8 cellular contexts compared by ENCODE assay signal in the genomic region with DNA sequence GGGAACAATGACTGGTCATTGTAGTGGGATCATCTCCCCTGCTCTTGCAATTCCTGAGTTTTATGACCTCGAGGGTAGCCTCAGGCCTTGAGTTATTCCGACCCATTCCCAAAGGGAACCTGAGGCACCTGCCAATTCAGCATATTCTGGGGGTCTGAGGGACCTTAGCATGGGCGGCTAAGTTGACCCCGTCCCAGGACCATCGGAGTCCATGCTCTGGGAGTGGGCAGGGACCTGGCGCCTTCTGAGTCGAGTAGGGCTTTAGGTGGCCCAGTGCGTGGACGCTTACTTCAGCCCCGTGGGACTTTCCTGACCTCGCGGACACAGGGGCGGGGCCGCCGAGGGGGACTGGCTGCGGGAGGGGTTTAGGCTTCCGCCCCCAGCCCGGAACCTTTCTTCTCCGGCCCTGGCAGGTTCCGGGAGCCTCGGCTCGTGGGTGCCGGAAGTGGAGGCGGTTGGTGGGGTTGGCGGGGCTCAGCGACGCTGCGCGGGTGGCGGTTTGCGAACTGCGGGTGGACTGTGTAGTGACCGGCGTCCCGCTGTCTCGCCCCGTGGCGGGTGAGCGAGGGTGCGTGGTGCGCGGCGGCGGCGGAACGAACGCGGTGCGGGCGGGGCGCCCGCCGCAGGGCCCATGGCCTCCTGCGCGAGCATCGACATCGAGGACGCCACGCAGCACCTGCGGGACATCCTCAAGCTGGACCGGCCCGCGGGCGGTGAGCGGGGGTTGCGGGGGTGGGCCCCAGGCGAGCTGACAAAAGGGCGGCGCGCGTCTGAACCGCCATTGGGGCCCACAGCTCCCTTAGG. TPM values are rescaled to one million over a fixed set of nuclear protein-coding genes. Genes with fewer than 3 reads are reported as not detected.
DNase-seq lines count a peak whose midpoint lies in the region; ATAC-seq and TF ChIP-seq lines count a peak whose summit lies in the region.

A gene with protein sequence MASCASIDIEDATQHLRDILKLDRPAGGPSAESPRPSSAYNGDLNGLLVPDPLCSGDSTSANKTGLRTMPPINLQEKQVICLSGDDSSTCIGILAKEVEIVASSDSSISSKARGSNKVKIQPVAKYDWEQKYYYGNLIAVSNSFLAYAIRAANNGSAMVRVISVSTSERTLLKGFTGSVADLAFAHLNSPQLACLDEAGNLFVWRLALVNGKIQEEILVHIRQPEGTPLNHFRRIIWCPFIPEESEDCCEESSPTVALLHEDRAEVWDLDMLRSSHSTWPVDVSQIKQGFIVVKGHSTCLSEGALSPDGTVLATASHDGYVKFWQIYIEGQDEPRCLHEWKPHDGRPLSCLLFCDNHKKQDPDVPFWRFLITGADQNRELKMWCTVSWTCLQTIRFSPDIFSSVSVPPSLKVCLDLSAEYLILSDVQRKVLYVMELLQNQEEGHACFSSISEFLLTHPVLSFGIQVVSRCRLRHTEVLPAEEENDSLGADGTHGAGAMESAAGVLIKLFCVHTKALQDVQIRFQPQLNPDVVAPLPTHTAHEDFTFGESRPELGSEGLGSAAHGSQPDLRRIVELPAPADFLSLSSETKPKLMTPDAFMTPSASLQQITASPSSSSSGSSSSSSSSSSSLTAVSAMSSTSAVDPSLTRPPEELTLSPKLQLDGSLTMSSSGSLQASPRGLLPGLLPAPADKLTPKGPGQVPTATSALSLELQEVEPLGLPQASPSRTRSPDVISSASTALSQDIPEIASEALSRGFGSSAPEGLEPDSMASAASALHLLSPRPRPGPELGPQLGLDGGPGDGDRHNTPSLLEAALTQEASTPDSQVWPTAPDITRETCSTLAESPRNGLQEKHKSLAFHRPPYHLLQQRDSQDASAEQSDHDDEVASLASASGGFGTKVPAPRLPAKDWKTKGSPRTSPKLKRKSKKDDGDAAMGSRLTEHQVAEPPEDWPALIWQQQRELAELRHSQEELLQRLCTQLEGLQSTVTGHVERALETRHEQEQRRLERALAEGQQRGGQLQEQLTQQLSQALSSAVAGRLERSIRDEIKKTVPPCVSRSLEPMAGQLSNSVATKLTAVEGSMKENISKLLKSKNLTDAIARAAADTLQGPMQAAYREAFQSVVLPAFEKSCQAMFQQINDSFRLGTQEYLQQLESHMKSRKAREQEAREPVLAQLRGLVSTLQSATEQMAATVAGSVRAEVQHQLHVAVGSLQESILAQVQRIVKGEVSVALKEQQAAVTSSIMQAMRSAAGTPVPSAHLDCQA (N-terminal part only) (plus strand): TSS at position 422 of the 804 bp plus-strand sequence. CDS start 210 bp downstream, at position 632.

- peak within 1 kb of the TSS; percentile 78 for H3K4ac ChIP-seq in trophoblast cell (ENCODE audit: low read depth, low read length)

- peak within 1 kb of the TSS; percentile 86 for H4K91ac ChIP-seq in trophoblast cell (ENCODE audit: low read depth, low read length)

- H3K14ac ChIP-seq in trophoblast cell (ENCODE audit: low read length), result peak within 1 kb of the TSS; percentile 87

- H3K27me3 ChIP-seq in trophoblast cell (ENCODE audit: insufficient read depth, low read length), result no peaks in the 10 kb centered on the region
- H3K27me3 ChIP-seq in tibial nerve, result no peaks in the 10 kb centered on the region

- H3K79me2 ChIP-seq in trophoblast cell (ENCODE audit: control insufficient read depth, insufficient read depth, low read length, poor library complexity), result peaks cover 12% of the 10 kb centered on the region

- peak within 1 kb of the TSS; percentile 92 for H3K4me2 ChIP-seq in trophoblast cell (ENCODE audit: low read length)

- no peaks in the 10 kb centered on the region for H3K9me3 Mint-ChIP-seq in T-cell

- CTCF ChIA-PET in T-cell (lab: Charles Lee), result interaction anchor here in 1 of 2 donors (0.8 kb wide), 1 partner anchor 11 kb away, joined by 3 read pairs; no protein-coding TSS in a partner anchor

- ATAC-seq in GM21576 (IDR thresholded peaks at IDR 0.05; ENCODE audit: unreplicated experiment) (peak; percentile 61), T-cell (replicated peaks in 1 of 4) (peak; percentile 91 to 96 (median 92))

- H3K27me3 Mint-ChIP-seq in T-cell, result no peaks in the 10 kb centered on the region

- peak within 1 kb of the TSS; percentile 33 for H2BK5ac ChIP-seq in trophoblast cell (ENCODE audit: low read depth, low read length, poor library complexity)

- DNase-seq in Daoy (ENCODE audit: low read depth), result peak; percentile 68
- peak; percentile 42 for DNase-seq in KG1 (lab: John Stamatoyannopoulos, UW)
- peak; percentile 63 to 91 (median 81) for DNase-seq in T-cell
- peak; percentile 92 for DNase-seq in cardiac septum (ENCODE audit: low spot score)
- DNase-seq in trophoblast cell, result peak; percentile 81 to 89
- DNase-seq in tibial nerve (ENCODE audit: low spot score in 2 of 2), result peak; percentile 60 to 66

- peak within 1 kb of the TSS; percentile 53 for H3K18ac ChIP-seq in trophoblast cell (ENCODE audit: low read length)

- H3K36me3 Mint-ChIP-seq in T-cell, result peaks cover 24% of the 10 kb centered on the region

- peak within 1 kb of the TSS; percentile 37 for H2BK120ac ChIP-seq in trophoblast cell (ENCODE audit: insufficient read depth, low read length, poor library complexity)

- peak within 1 kb of the TSS; percentile 16 for H2AK5ac ChIP-seq in trophoblast cell (ENCODE audit: low read length)

- peak; percentile 22 to 85 for TF ChIP-seq EP300 in tibial nerve (IDR thresholded peaks at IDR 0.05)

- peak in 1 of 5 experiments; percentile 43 for TF ChIP-seq CTCF in tibial nerve (IDR thresholded peaks at IDR 0.05)

- peaks cover 4% of the 10 kb centered on the region for H3K79me1 ChIP-seq in trophoblast cell (ENCODE audit: low read length)

- peak within 1 kb of the TSS; percentile 95 for H4K8ac ChIP-seq in trophoblast cell (ENCODE audit: low read depth, low read length)

- intact Hi-C loops in cardiac septum (cut with DNase I), result loop anchor here (2.0 kb wide), 1 partner anchor 30 kb away; the partner anchor contains the start of gene THAP11

- H2AFZ ChIP-seq in trophoblast cell (ENCODE audit: insufficient read depth, low read length, poor library complexity), result peak within 1 kb of the TSS; percentile 51

- no peak within 1 kb of the TSS for H2BK12ac ChIP-seq in trophoblast cell (ENCODE audit: low read length)

- H3K9ac ChIP-seq in trophoblast cell (ENCODE audit: low read length), result peak within 1 kb of the TSS; percentile 93

- H3K9me3 ChIP-seq in trophoblast cell (ENCODE audit: insufficient read depth, low read depth, low read length) (peaks cover 2% of the 10 kb centered on the region), tibial nerve (no peaks in the 10 kb centered on the region)

- H3K27ac ChIP-seq in adipose tissue (ENCODE audit: low read depth, low read length), result peak within 1 kb of the TSS; percentile 11
- H3K27ac ChIP-seq in trophoblast cell (ENCODE audit: low read depth, low read length), result peak within 1 kb of the TSS; percentile 12
- peak within 1 kb of the TSS; percentile 4 to 90 (median 80) for H3K27ac ChIP-seq in tibial nerve

- POLR2A ChIA-PET in T-cell (lab: Charles Lee), result no interaction called here

- no peak within 1 kb of the TSS for H3K23ac ChIP-seq in trophoblast cell (ENCODE audit: low read length)

- H3K36me3 ChIP-seq in trophoblast cell (ENCODE audit: control insufficient read depth in 1 of 2, insufficient read depth in 2 of 2, low read length in 2 of 2) (peaks cover 46 to 63% of the 10 kb centered on the region in 2 experiments), tibial nerve (peaks cover 0 to 62% (median 4%) of the 10 kb centered on the region in 3 donors)

- H3K4me1 ChIP-seq in trophoblast cell (ENCODE audit: control insufficient read depth in 1 of 2, insufficient read depth in 2 of 2, low read length in 2 of 2) (peaks cover 3 to 8% of the 10 kb centered on the region in 2 experiments), tibial nerve (peaks cover 0 to 44% (median 22%) of the 10 kb centered on the region in 4 donors)

- peak within 1 kb of the TSS; percentile 89 to 91 for H3K27ac Mint-ChIP-seq in T-cell

- peaks cover 29 to 42% (median 35%) of the 10 kb centered on the region in 3 donors for H3K4me1 Mint-ChIP-seq in T-cell

- WGBS in adipose tissue, 3 donors, result 1% methylated on average over 61 to 72 of the region's 72 CpGs
- no CpG with 5 or more reads among the region's 72 CpGs for WGBS in trophoblast cell (ENCODE audit: extremely low coverage, insufficient coverage, insufficient read length)
- WGBS in tibial nerve, 2 donors, result 0 to 2% methylated on average over 23 to 34 of the region's 72 CpGs

- peak within 1 kb of the TSS; percentile 63 for H4K12ac ChIP-seq in trophoblast cell (ENCODE audit: low read depth, low read length)

- H3K4me3 ChIP-seq in trophoblast cell (ENCODE audit: low read depth, low read length) (peak within 1 kb of the TSS; percentile 94), tibial nerve (peak within 1 kb of the TSS; percentile 61 to 93 (median 85))

- peak within 1 kb of the TSS; percentile 90 to 95 (median 92) for H3K4me3 Mint-ChIP-seq in T-cell

- peak; percentile 38 to 40 for TF ChIP-seq POLR2A in tibial nerve (IDR thresholded peaks at IDR 0.05)

RNA-seq across cellular contexts. Expression of the gene that starts here (rescaled TPM):
- total RNA-seq in Daoy (2014; rRNA removed; shearing (Covaris generic)), result 43.3 and 47.8 TPM in 2 replicates
- total RNA-seq in T-cell, result 100 to 1,000 TPM; 110 to 144 (median 136) TPM
- polyA plus RNA-seq in adipose tissue, result 10 to 100 TPM; 24.3 to 37.3 (median 33.8) TPM
- total RNA-seq in cardiac septum, result 43.8 TPM
- 39.0 and 39.6 TPM in 2 replicates for polyA plus RNA-seq in trophoblast cell (2013)
- 10 to 100 TPM; 36.7 to 62.4 (median 55.6) TPM for total RNA-seq in tibial nerve

Comparison
In these comparisons a context has a peak if more than half of its experiments do, and no peak if none do; other contexts are left out.
1. Peak in every context shown above with its lines: DNase-seq, ATAC-seq, H3K4me3 ChIP-seq and H3K27ac ChIP-seq.
2. DNase-seq: peak in every context shown above with its lines; median percentile 92 in cardiac septum; 85 in trophoblast cell; 81 in T-cell; 68 in Daoy; 63 in tibial nerve; 42 in KG1.
3. H3K27ac ChIP-seq: peak in every context shown above with its lines; median percentile 80 in tibial nerve; 12 in trophoblast cell; 11 in adipose tissue.